In genomic region chr20:54173653-54174451, GRCh38 we compare ENCODE assay signal across 9 cellular contexts. TPM values are rescaled to one million over a fixed set of nuclear protein-coding genes. Genes with fewer than 3 reads are reported as not detected.
DNase-seq lines count a peak whose midpoint lies in the region; TF ChIP-seq lines count a peak whose summit lies in the region.
"Had no signal": no experiment of that assay in that cellular context is flagged by ENCODE, and none has a peak within 500 bp of the region (broad histone marks: within the 10 kb centered on the region; RNA-seq: fewer than 3 reads in every experiment).

Gene CYP24A1 (minus strand): TSS chr20:54173986. CDS start chr20:54173579, 407 bp downstream.

- H3K4me1 Mint-ChIP-seq in neural crest cell = peaks cover 27% of the 10 kb centered on the region

- H3K4me3 ChIP-seq in MG63 = peak within 1 kb of the TSS; percentile 29
- peak within 1 kb of the TSS; percentile 29 for H3K4me3 ChIP-seq in ectodermal cell (ENCODE audit: insufficient read depth, low read depth, low read length)
- no peak within 1 kb of the TSS for H3K4me3 ChIP-seq in colonic mucosa
- H3K4me3 ChIP-seq: body of pancreas had no signal

- H3K9me3 Mint-ChIP-seq in neural crest cell = no peaks in the 10 kb centered on the region

- H3K27ac ChIP-seq in ectodermal cell (ENCODE audit: insufficient read depth, low read depth, low read length, poor library complexity, severe bottlenecking) (no peak within 1 kb of the TSS), colonic mucosa (no peak within 1 kb of the TSS)
- H3K27ac ChIP-seq: body of pancreas had no signal

- H3K4me3 Mint-ChIP-seq in neural crest cell = peak within 1 kb of the TSS; percentile 75

- DNase-seq in Caki2 (ENCODE audit: low read depth) = peak; percentile 94
- DNase-seq in MG63 = peak; percentile 47
- DNase-seq in neural crest cell (ENCODE audit: low read depth, low spot score) = no peak
- no peak for DNase-seq in KBM-7
- no peak for DNase-seq in A172 (ENCODE audit: low spot score)
- DNase-seq in stimulated activated naive CD4-positive, alpha-beta T cell treated with Interleukin-2 at 50 U/mL for 16 hours (lab: John Stamatoyannopoulos, UW) = no peak
- DNase-seq in colonic mucosa = no peak
- DNase-seq: body of pancreas had no signal

- H3K27ac Mint-ChIP-seq in neural crest cell (ENCODE audit: unreplicated experiment) = no peak within 1 kb of the TSS

- H3K36me3 ChIP-seq in MG63 (no peaks in the 10 kb centered on the region), ectodermal cell (ENCODE audit: control insufficient read depth, insufficient read depth, low read length) (no peaks in the 10 kb centered on the region), colonic mucosa (no peaks in the 10 kb centered on the region)

- peaks cover 96% of the 10 kb centered on the region for H3K27me3 Mint-ChIP-seq in neural crest cell (ENCODE audit: low read depth)

- no peaks in the 10 kb centered on the region for H3K36me3 Mint-ChIP-seq in neural crest cell (ENCODE audit: low read depth)

- in situ Hi-C loops in Caki2 (cut with HindIII; ENCODE audit: low pct_unique_long_range_greater_than_20kb, low sequenced_read_pairs) (no loop called here), KBM-7 (cut with MboI; ENCODE audit: low pct_unique_long_range_greater_than_20kb, low sequenced_read_pairs) (no loop called here)

- H3K27me3 ChIP-seq in MG63 (peaks cover 11% of the 10 kb centered on the region), ectodermal cell (ENCODE audit: control insufficient read depth, insufficient read depth, low read length, poor library complexity, severe bottlenecking) (peaks cover 81% of the 10 kb centered on the region), colonic mucosa (peaks cover 47% of the 10 kb centered on the region)

- H3K4me1 ChIP-seq in ectodermal cell (ENCODE audit: control insufficient read depth, insufficient read depth, low read length) = peaks cover 20% of the 10 kb centered on the region
- H3K4me1 ChIP-seq in colonic mucosa = peaks cover 9% of the 10 kb centered on the region

- no peaks in the 10 kb centered on the region for H3K9me3 ChIP-seq in MG63
- H3K9me3 ChIP-seq in ectodermal cell (ENCODE audit: control insufficient read depth, low read length) = no peaks in the 10 kb centered on the region
- H3K9me3 ChIP-seq in colonic mucosa = no peaks in the 10 kb centered on the region
- H3K9me3 ChIP-seq: body of pancreas had no signal

- WGBS in ectodermal cell, 2 experiments = 2 to 3% methylated on average over 61 of the region's 61 CpGs

- TF ChIP-seq CTCF in neural crest cell (conservative IDR thresholded peaks at IDR 0.05) (no peak), colonic mucosa (IDR thresholded peaks at IDR 0.05) (no peak)

- no peak within 1 kb of the TSS for H3K9ac ChIP-seq in colonic mucosa (ENCODE audit: low read depth in 2 of 2, low read length in 2 of 2)

- intact Hi-C loops in colonic mucosa (cut with DNase I) = no loop called here

RNA-seq across cellular contexts. Expression of gene CYP24A1, which starts in this region (rescaled TPM):
- total RNA-seq in Caki2 (2014; rRNA removed; shearing (Covaris generic); ENCODE audit: low replicate concordance) = 154 and 180 TPM in 2 replicates
- not detected in 2 replicates for total RNA-seq in MG63 (2014; rRNA removed; shearing (Covaris generic); ENCODE audit: low replicate concordance)
- polyA plus RNA-seq in ectodermal cell (2013, experiment 1 of 4) = not detected
- not detected for polyA plus RNA-seq in ectodermal cell (2013, experiment 2 of 4)
- polyA plus RNA-seq in ectodermal cell (2013, experiment 3 of 4) = 0.11 TPM
- not detected for polyA plus RNA-seq in ectodermal cell (2013, experiment 4 of 4)
- total RNA-seq in neural crest cell (0.93 and 1.3 TPM in 2 replicates), colonic mucosa (under 1 TPM; 0.07 to 0.08 TPM)
- total RNA-seq in A172 (2014; rRNA removed; shearing (Covaris generic)) = 0.05 and 0.21 TPM in 2 replicates
- total RNA-seq: body of pancreas had no signal

Comparison
In these comparisons a context has a peak if more than half of its experiments do, and no peak if none do; other contexts are left out.
1. RNA of gene CYP24A1 (total RNA-seq): 154 to 180 TPM in Caki2; 0.93 to 1.3 TPM in neural crest cell, 0.05 to 0.21 TPM in A172, 0.07 to 0.08 TPM in colonic mucosa and not detected in MG63; every median in the first group is over 10 times any median in the second.
2. Peak in DNase-seq and H3K4me3 ChIP-seq in MG63; RNA of the gene not detected or under 1 TPM.